ENCODE assay signal across 1 cellular context in the genomic region with DNA sequence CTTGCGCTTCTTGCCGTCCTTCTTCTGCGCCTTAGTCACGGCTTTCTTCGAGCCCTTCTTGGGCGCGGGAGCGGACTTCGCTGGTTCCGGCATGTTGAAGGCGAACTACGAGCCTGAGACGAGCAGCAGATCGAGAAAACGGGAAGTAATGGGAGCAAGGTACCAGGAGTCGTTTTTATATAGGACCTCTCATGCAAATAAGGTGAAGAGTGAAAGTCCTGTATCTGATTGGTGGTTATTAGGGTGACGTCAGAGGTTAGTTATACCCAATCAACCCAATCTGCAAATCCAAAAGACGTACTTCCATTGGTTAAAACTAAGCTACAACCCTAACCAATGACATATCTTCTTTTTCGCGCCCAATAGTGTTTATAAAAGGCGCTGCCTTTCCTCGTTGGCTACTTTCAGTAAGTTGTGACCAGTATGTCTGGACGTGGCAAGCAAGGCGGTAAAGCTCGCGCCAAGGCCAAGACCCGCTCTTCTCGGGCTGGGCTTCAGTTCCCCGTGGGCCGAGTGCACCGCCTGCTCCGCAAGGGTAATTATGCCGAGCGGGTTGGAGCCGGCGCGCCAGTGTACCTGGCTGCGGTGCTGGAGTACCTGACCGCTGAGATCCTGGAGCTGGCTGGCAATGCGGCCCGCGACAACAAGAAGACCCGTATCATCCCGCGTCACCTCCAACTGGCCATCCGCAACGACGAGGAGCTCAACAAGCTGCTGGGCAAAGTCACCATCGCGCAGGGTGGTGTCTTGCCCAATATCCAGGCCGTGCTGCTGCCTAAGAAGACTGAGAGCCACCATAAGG.
TF ChIP-seq lines count a peak whose summit lies in the region.

No MANE protein-coding gene starts in this region.

TF ChIP-seq in HepG2, 621 proteins besides CTCF, POLR2A, EP300 and RAD21 (continued from another document):
- TF ChIP-seq TRAFD1 (CRISPR knock-in tag; IDR thresholded peaks at IDR 0.05; ENCODE audit: borderline replicate concordance) = no peak
- TF ChIP-seq ZNF724P (CRISPR knock-in tag; IDR thresholded peaks at IDR 0.05; ENCODE audit: borderline replicate concordance) = no peak
- TF ChIP-seq PRPF4 (IDR thresholded peaks at IDR 0.05; ENCODE audit: low read depth, low read length, poor library complexity, severe bottlenecking) = no peak
- peak; percentile 46; the same call in 1 of the 2 replicates for TF ChIP-seq MED1 (CRISPR knock-in tag; IDR thresholded peaks at IDR 0.05)
- no peak for TF ChIP-seq ZNF30 (CRISPR knock-in tag; IDR thresholded peaks at IDR 0.05)
- no peak for TF ChIP-seq MAZ (IDR thresholded peaks at IDR 0.05; ENCODE audit: borderline replicate concordance, low read depth, low read length)
- no peak for TF ChIP-seq MAZ (CRISPR knock-in tag; IDR thresholded peaks at IDR 0.05; ENCODE audit: low read depth)
- TF ChIP-seq RNF219 (CRISPR knock-in tag; IDR thresholded peaks at IDR 0.05) = no peak
- no peak for TF ChIP-seq PITX1 (CRISPR knock-in tag; IDR thresholded peaks at IDR 0.05)
- TF ChIP-seq ZNF260 (CRISPR knock-in tag; IDR thresholded peaks at IDR 0.05; ENCODE audit: borderline replicate concordance, low read depth) = no peak
- no peak for TF ChIP-seq MTA3 (CRISPR knock-in tag; IDR thresholded peaks at IDR 0.05)
- peak; percentile 92 for TF ChIP-seq AGO2 (optimal IDR thresholded peaks at IDR 0.05; ENCODE audit: low read depth, low read length)
TF ChIP-seq in HepG2: peak in this region for 91.
